ENCODE assay signal across 20 cellular contexts in the genomic region with DNA sequence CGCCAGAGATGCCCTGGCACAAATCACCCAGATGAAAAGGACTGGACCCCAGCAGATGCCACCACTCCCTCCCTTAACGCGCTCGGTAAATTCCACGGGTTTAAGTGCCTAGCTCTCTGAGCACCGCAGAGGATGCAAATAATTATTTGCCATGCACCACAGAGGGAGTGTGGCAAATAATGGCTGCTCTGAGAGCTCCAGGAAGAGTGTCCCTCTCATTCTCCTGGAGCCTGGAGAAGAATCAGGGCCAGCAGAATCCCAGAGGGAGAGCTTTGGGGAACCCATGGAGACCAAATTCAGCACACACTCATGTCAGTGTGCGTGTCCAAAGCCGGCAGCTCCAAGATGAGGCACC. TPM values are rescaled to one million over a fixed set of nuclear protein-coding genes. Genes with fewer than 3 reads are reported as not detected.
DNase-seq lines count a peak whose midpoint lies in the region; ATAC-seq, FAIRE-seq and TF ChIP-seq lines count a peak whose summit lies in the region.
"Had no signal": no experiment of that assay in that cellular context is flagged by ENCODE, and none has a peak within 500 bp of the region (broad histone marks: within the 10 kb centered on the region; RNA-seq: fewer than 3 reads in every experiment).

No MANE protein-coding gene starts in this region.

- in situ Hi-C loops in HepG2 (cut with HindIII; ENCODE audit: extremely low pct_ligation_motif_present, low pct_unique_long_range_greater_than_20kb) = no loop called here

- TF ChIP-seq RAD21 in HepG2 (CRISPR knock-in tag; IDR thresholded peaks at IDR 0.05) = no peak

- H3K4me3 ChIP-seq in HepG2 (replicated peaks in 1 of 3; ENCODE audit: insufficient read depth in 1 of 3, low read depth in 2 of 3, low read length in 3 of 3) (peak overlapping the region; percentile 25 to 65 (median 31); a peak in 5 of 6 replicates), right lobe of liver (no peak overlapping the region), SJSA1 (peak overlapping the region; percentile 13), mesodermal cell (ENCODE audit: extremely low read depth, insufficient read depth, low read length, poor library complexity, severe bottlenecking) (no peak overlapping the region), dorsolateral prefrontal cortex (no peak overlapping the region)
- H3K4me3 ChIP-seq: esophagus muscularis mucosa, heart right ventricle, Peyer's patch, tibial nerve had no signal

- H3K36me3 ChIP-seq in HepG2 (replicated peaks in 1 of 2; ENCODE audit: control insufficient read depth in 1 of 2, insufficient read depth in 2 of 2, low read length in 2 of 2) (no peaks in the 10 kb centered on the region), right lobe of liver (no peaks in the 10 kb centered on the region), SJSA1 (no peaks in the 10 kb centered on the region), mesodermal cell (ENCODE audit: control insufficient read depth, insufficient read depth, low read length) (no peaks in the 10 kb centered on the region)
- H3K36me3 ChIP-seq: esophagus muscularis mucosa, heart right ventricle, Peyer's patch, tibial nerve had no signal

- H3K27me3 ChIP-seq in HepG2 (ENCODE audit: control insufficient read depth in 1 of 2, insufficient read depth in 2 of 2, low read length in 2 of 2) (no peaks in the 10 kb centered on the region), right lobe of liver (no peaks in the 10 kb centered on the region), SJSA1 (replicated peaks) (no peaks in the 10 kb centered on the region), dorsolateral prefrontal cortex (peaks cover 0 to 21% (median 0%) of the 10 kb centered on the region in 45 donors)
- H3K27me3 ChIP-seq: Peyer's patch had no signal

- ATAC-seq in HepG2 = peak; percentile 52
- no peak for ATAC-seq in right lobe of liver
- ATAC-seq in HG02610 (IDR thresholded peaks at IDR 0.05; ENCODE audit: unreplicated experiment) = no peak

- TF ChIP-seq EP300 in HepG2 (IDR thresholded peaks at IDR 0.05; ENCODE audit: low read depth in 2 of 2, low read length in 2 of 2) (no peak), HepG2 (CRISPR knock-in tag; IDR thresholded peaks at IDR 0.05; ENCODE audit: borderline replicate concordance) (no peak)

- FAIRE-seq in HepG2 (lab: Jason Lieb, UNC) = no peak
- FAIRE-seq: GM19239 had no signal

- CTCF ChIA-PET in HepG2 (lab: Yijun Ruan, JAX; ENCODE audit: low intra/inter-chr PET ratio, low total read pairs) = no interaction called here

- no peak overlapping the region for H3K9ac ChIP-seq in HepG2 (ENCODE audit: insufficient read depth, low read depth, low read length)

- POLR2A ChIA-PET in HepG2 (lab: Yijun Ruan, JAX) = interaction anchor here (1.0 to 1.7 kb wide), 4 partner anchors 9 to 97 kb away, joined by 3 to 11 read pairs (median 4); partner anchors contain the start of gene TAF1A

- H4K20me1 ChIP-seq in HepG2 (ENCODE audit: insufficient read depth, low read length) = no peaks in the 10 kb centered on the region

- TF ChIP-seq POLR2A in HepG2 (IDR thresholded peaks at IDR 0.05; ENCODE audit: insufficient read depth in 1 of 2, low read depth in 2 of 2, low read length in 2 of 2) (no peak), right lobe of liver (IDR thresholded peaks at IDR 0.05) (no peak)

- DNase-seq in HepG2 (ENCODE audit: low spot score) = no peak
- DNase-seq in right lobe of liver = no peak
- no peak for DNase-seq in SJSA1 (ENCODE audit: low read depth in 1 of 2, low spot score in 2 of 2)
- DNase-seq in inferior parietal cortex (ENCODE audit: extremely low spot score) = no peak
- DNase-seq in dorsolateral prefrontal cortex = no peak
- no peak for DNase-seq in T-helper 1 cell
- DNase-seq: activated CD4-positive, alpha-beta T cell treated with anti-CD3 and anti-CD28 coated beads for 48 hours; activated CD8-positive, alpha-beta memory T cell treated with anti-CD3 and anti-CD28 coated beads, Interleukin-2, amount 50 U/mL, for 4 hours; activated effector memory CD4-positive, alpha-beta T cell treated with anti-CD3 and anti-CD28 coated beads, Interleukin-2, amount 50 U/mL, for 16 hours; central memory CD4-positive, alpha-beta T cell; heart right ventricle; NCI-H1105 treated with DMSO at 0.1 percent for 48 hours; Peyer's patch; stimulated activated naive CD4-positive, alpha-beta T cell had no signal

- H3K4me1 ChIP-seq in HepG2 (ENCODE audit: insufficient read depth, low read length) = peaks cover 28% of the 10 kb centered on the region
- H3K4me1 ChIP-seq in right lobe of liver = no peaks in the 10 kb centered on the region
- peaks cover 34% of the 10 kb centered on the region for H3K4me1 ChIP-seq in SJSA1 (replicated peaks)
- peaks cover 30% of the 10 kb centered on the region for H3K4me1 ChIP-seq in mesodermal cell (ENCODE audit: control insufficient read depth, insufficient read depth, low read length, poor library complexity, severe bottlenecking)
- H3K4me1 ChIP-seq: esophagus muscularis mucosa, heart right ventricle, Peyer's patch, tibial nerve had no signal

- WGBS in HepG2 (ENCODE audit: low lambda C conversion rate) = 3% methylated on average over 6 of the region's 8 CpGs
- 29% methylated on average over 1 of the region's 8 CpGs for WGBS in right lobe of liver (ENCODE audit: insufficient coverage, low coverage, low lambda C conversion rate, missing lambda C conversion rate)
- 69 to 77% methylated on average over 6 to 8 of the region's 8 CpGs for WGBS in mesodermal cell (ENCODE audit: insufficient coverage in 2 of 2), 2 experiments

- peak overlapping the region; percentile 45 for H2AFZ ChIP-seq in HepG2 (ENCODE audit: low read length)

- no TSS peak for BruUV-seq in HepG2 (replicated peaks; lab: Mats Ljungman, UMichigan)

- H3K9me3 ChIP-seq in HepG2 (ENCODE audit: low read length) = no peaks in the 10 kb centered on the region
- no peaks in the 10 kb centered on the region for H3K9me3 ChIP-seq in right lobe of liver
- no peaks in the 10 kb centered on the region for H3K9me3 ChIP-seq in SJSA1 (replicated peaks)
- peaks cover 3% of the 10 kb centered on the region for H3K9me3 ChIP-seq in mesodermal cell (ENCODE audit: control insufficient read depth, low read length)
- H3K9me3 ChIP-seq: esophagus muscularis mucosa, heart right ventricle, Peyer's patch, tibial nerve had no signal

- intact Hi-C loops in HepG2 (cut with micrococcal nuclease; ENCODE audit: unreplicated experiment) = loop anchor here (5.0 kb wide), 1 partner anchor 70 kb away; the partner anchor contains the start of gene MIA3
- intact Hi-C loops in right lobe of liver (cut with DNase I) = no loop called here
- intact Hi-C loops in dorsolateral prefrontal cortex (cut with DNase I) = no loop called here

- H3K4me2 ChIP-seq in HepG2 (ENCODE audit: low read depth, low read length) = peak overlapping the region; percentile 77

- TF ChIP-seq CTCF in HepG2 (CRISPR knock-in tag; IDR thresholded peaks at IDR 0.05) (no peak), right lobe of liver (IDR thresholded peaks at IDR 0.05) (no peak), dorsolateral prefrontal cortex (IDR thresholded peaks at IDR 0.05 in 54 of 56, conservative IDR thresholded peaks at IDR 0.05 in 2 of 56; ENCODE audit: low read depth in 1 of 56, partially characterized antibody in 56 of 56) (no peak)

- H3K27ac ChIP-seq in HepG2 (ENCODE audit: extremely low read length, insufficient read depth, low read length) (no peak overlapping the region), right lobe of liver (no peak overlapping the region), SJSA1 (peak overlapping the region; percentile 87), mesodermal cell (ENCODE audit: low read depth, low read length, severe bottlenecking) (peak overlapping the region; percentile 81), dorsolateral prefrontal cortex (no peak overlapping the region)
- H3K27ac ChIP-seq: esophagus muscularis mucosa, heart right ventricle, Peyer's patch, tibial nerve had no signal

- no peaks in the 10 kb centered on the region for H3K79me2 ChIP-seq in HepG2 (ENCODE audit: insufficient read depth, low read length)

RNA-seq across cellular contexts. Expression of gene HHIPL2, which starts 0.7 kb away (rescaled TPM):
- total RNA-seq in HepG2 (2016; rRNA removed; fragmentation: Illumina TruSeq; extraction: Trizol) = 0.07 and 0.53 TPM in 2 replicates
- not detected in 2 replicates for total RNA-seq in HepG2 (2016; cell fraction: cytosol; rRNA removed; fragmentation: Illumina TruSeq; extraction: Trizol; ENCODE audit: low read depth)
- total RNA-seq in HepG2 (2016; cell fraction: insoluble cytoplasmic fraction; rRNA removed; fragmentation: Illumina TruSeq; extraction: Trizol) = 0.30 TPM in 2 replicates
- total RNA-seq in HepG2 (2016; cell fraction: membrane; rRNA removed; fragmentation: Illumina TruSeq; extraction: Trizol) = 0.09 and 0.41 TPM in 2 replicates
- 0.50 and 2.3 TPM in 2 replicates for total RNA-seq in HepG2 (2016; cell fraction: nucleus; rRNA removed; fragmentation: Illumina TruSeq; extraction: Trizol)
- polyA plus RNA-seq in HepG2 (2011; rRNA removed) = 0.46 and 1.3 TPM in 2 replicates
- polyA plus RNA-seq in HepG2 (2011; cell fraction: cytosol; rRNA removed) = 0.13 and 0.37 TPM in 2 replicates
- 2.3 TPM in 2 replicates for polyA plus RNA-seq in HepG2 (2011; cell fraction: nucleus; rRNA removed)
- polyA plus RNA-seq in HepG2 (2012) = 1.3 and 1.8 TPM in 2 replicates
- polyA plus RNA-seq in HepG2 (2016; cell fraction: cytosol; fragmentation: Illumina TruSeq; extraction: Trizol; ENCODE audit: low read depth) = not detected in 2 replicates
- 0.14 and 0.30 TPM in 2 replicates for polyA plus RNA-seq in HepG2 (2016; cell fraction: insoluble cytoplasmic fraction; fragmentation: Illumina TruSeq; extraction: Trizol; ENCODE audit: low read depth)
- polyA plus RNA-seq in HepG2 (2016; cell fraction: membrane; fragmentation: Illumina TruSeq; extraction: Trizol; ENCODE audit: low read depth) = 0.17 TPM in 1 of 2 replicates, not detected in the other
- polyA plus RNA-seq in HepG2 (2016; cell fraction: nucleus; fragmentation: Illumina TruSeq; extraction: Trizol; ENCODE audit: insufficient read depth, low read depth) = 1.8 and 2.9 TPM in 2 replicates
- polyA minus RNA-seq in HepG2 (2011; rRNA and poly(A)+ RNA removed; ENCODE audit: low replicate concordance) = 0.06 and 0.23 TPM in 2 replicates
- not detected in 2 replicates for polyA minus RNA-seq in HepG2 (2011; cell fraction: cytosol; rRNA and poly(A)+ RNA removed)
- 0.12 and 0.64 TPM in 2 replicates for polyA minus RNA-seq in HepG2 (2011; cell fraction: nucleus; rRNA and poly(A)+ RNA removed)
- 1 to 10 TPM in 1 of 6 experiments, not detected in 5; 1.6 TPM for total RNA-seq in right lobe of liver
- 2.2 and 3.1 TPM in 2 replicates for total RNA-seq in SJSA1 (2014; rRNA removed; shearing (Covaris generic))
- 4.1 TPM for polyA plus RNA-seq in mesodermal cell (2013, experiment 1 of 2)
- polyA plus RNA-seq in mesodermal cell (2013, experiment 2 of 2) = 2.9 TPM
- 1 to 10 TPM in 10 of 120 experiments, under 1 TPM in 66, not detected in 44; 0.18 to 2.2 (median 0.53) TPM for total RNA-seq in dorsolateral prefrontal cortex
- total RNA-seq: lung microvascular endothelial cell had no signal

RNA-seq across cellular contexts. Expression of gene TAF1A, which starts 42.5 kb away (rescaled TPM):
- total RNA-seq in HepG2 (2016; rRNA removed; fragmentation: Illumina TruSeq; extraction: Trizol) (10.7 and 15.9 TPM in 2 replicates), right lobe of liver (1 to 10 TPM; 2.1 to 7.5 (median 2.5) TPM), dorsolateral prefrontal cortex (10 to 100 TPM in 29 of 120 experiments, 1 to 10 TPM in 91; 5.4 to 15.0 (median 8.7) TPM)
- 3.6 and 4.1 TPM in 2 replicates for total RNA-seq in HepG2 (2016; cell fraction: cytosol; rRNA removed; fragmentation: Illumina TruSeq; extraction: Trizol; ENCODE audit: low read depth)
- 13.3 and 16.3 TPM in 2 replicates for total RNA-seq in HepG2 (2016; cell fraction: insoluble cytoplasmic fraction; rRNA removed; fragmentation: Illumina TruSeq; extraction: Trizol)
- 3.8 TPM in 2 replicates for total RNA-seq in HepG2 (2016; cell fraction: membrane; rRNA removed; fragmentation: Illumina TruSeq; extraction: Trizol)
- total RNA-seq in HepG2 (2016; cell fraction: nucleus; rRNA removed; fragmentation: Illumina TruSeq; extraction: Trizol) = 12.9 and 14.5 TPM in 2 replicates
- polyA plus RNA-seq in HepG2 (2011; rRNA removed) = 3.0 and 3.3 TPM in 2 replicates
- polyA plus RNA-seq in HepG2 (2011; cell fraction: cytosol; rRNA removed) = 1.1 and 2.3 TPM in 2 replicates
- polyA plus RNA-seq in HepG2 (2011; cell fraction: nucleus; rRNA removed) = 8.5 and 9.7 TPM in 2 replicates
- polyA plus RNA-seq in HepG2 (2012) = 5.5 and 5.7 TPM in 2 replicates
- 0.27 and 0.28 TPM in 2 replicates for polyA plus RNA-seq in HepG2 (2016; cell fraction: cytosol; fragmentation: Illumina TruSeq; extraction: Trizol; ENCODE audit: low read depth)
- 10.8 and 11.2 TPM in 2 replicates for polyA plus RNA-seq in HepG2 (2016; cell fraction: insoluble cytoplasmic fraction; fragmentation: Illumina TruSeq; extraction: Trizol; ENCODE audit: low read depth)
- polyA plus RNA-seq in HepG2 (2016; cell fraction: membrane; fragmentation: Illumina TruSeq; extraction: Trizol; ENCODE audit: low read depth) = 0.96 and 1.3 TPM in 2 replicates
- polyA plus RNA-seq in HepG2 (2016; cell fraction: nucleus; fragmentation: Illumina TruSeq; extraction: Trizol; ENCODE audit: insufficient read depth, low read depth) = 9.7 and 12.6 TPM in 2 replicates
- 1.6 and 1.8 TPM in 2 replicates for polyA minus RNA-seq in HepG2 (2011; rRNA and poly(A)+ RNA removed; ENCODE audit: low replicate concordance)
- polyA minus RNA-seq in HepG2 (2011; cell fraction: cytosol; rRNA and poly(A)+ RNA removed) = 1.3 and 2.9 TPM in 2 replicates
- polyA minus RNA-seq in HepG2 (2011; cell fraction: nucleus; rRNA and poly(A)+ RNA removed) = 22.5 and 27.8 TPM in 2 replicates
- total RNA-seq in SJSA1 (2014; rRNA removed; shearing (Covaris generic)) = 5.8 and 10.8 TPM in 2 replicates
- polyA plus RNA-seq in mesodermal cell (2013, experiment 1 of 2) = 13.0 TPM
- polyA plus RNA-seq in mesodermal cell (2013, experiment 2 of 2) = 15.5 TPM

Comparison
In these comparisons a context has a peak if more than half of its experiments do, and no peak if none do; other contexts are left out.
1. H3K4me3 ChIP-seq: peak in HepG2 (3 of 3) and SJSA1 (single experiment); none in right lobe of liver (0 of 3), mesodermal cell (single experiment) and dorsolateral prefrontal cortex (0 of 59).
2. H3K27ac ChIP-seq: peak in SJSA1 (single experiment) and mesodermal cell (single experiment); none in HepG2 (single experiment), right lobe of liver (0 of 3) and dorsolateral prefrontal cortex (0 of 59).